ENCODE assay signal across 28 cellular contexts in genomic region chr3:184237211-184237610, GRCh38. TPM values are rescaled to one million over a fixed set of nuclear protein-coding genes. Genes with fewer than 3 reads are reported as not detected.
DNase-seq lines count a peak whose midpoint lies in the region; ATAC-seq lines count a peak whose summit lies in the region.
"Had no signal": no experiment of that assay in that cellular context is flagged by ENCODE, and none has a peak within 500 bp of the region (broad histone marks: within the 10 kb centered on the region; RNA-seq: fewer than 3 reads in every experiment).

No MANE protein-coding gene starts in this region.

- peak overlapping the region; percentile 61; the same call in 1 of the 2 replicates for H3K9ac ChIP-seq in BLaER1
- H3K9ac ChIP-seq: GM23248 had no signal

- H3K36me3 ChIP-seq in BLaER1 (peaks cover 12% of the 10 kb centered on the region), H7 (replicated peaks; ENCODE audit: control insufficient read depth, insufficient read depth, low read length) (no peaks in the 10 kb centered on the region)
- H3K36me3 ChIP-seq: SJCRH30 had no signal

- no peak overlapping the region for H3K4me3 Mint-ChIP-seq in stimulated activated effector memory CD8-positive, alpha-beta T cell treated with anti-CD3 and anti-CD28 coated beads, Interleukin-12 subunit alpha, Interleukin-12 subunit beta, amount 100 ng/mL, for 72 hours
- H3K4me3 Mint-ChIP-seq: CD4-positive, CD25-positive, alpha-beta regulatory T cell; HFFc6 had no signal

- peak overlapping the region; percentile 45 for H3K27ac Mint-ChIP-seq in stimulated activated effector memory CD8-positive, alpha-beta T cell treated with anti-CD3 and anti-CD28 coated beads, Interleukin-12 subunit alpha, Interleukin-12 subunit beta, amount 100 ng/mL, for 72 hours
- H3K27ac Mint-ChIP-seq: CD4-positive, CD25-positive, alpha-beta regulatory T cell; HFFc6 had no signal

- H3K9me3 Mint-ChIP-seq in stimulated activated effector memory CD8-positive, alpha-beta T cell treated with anti-CD3 and anti-CD28 coated beads, Interleukin-12 subunit alpha, Interleukin-12 subunit beta, amount 100 ng/mL, for 72 hours, result no peaks in the 10 kb centered on the region
- H3K9me3 Mint-ChIP-seq: HFFc6 had no signal

- H3K4me3 ChIP-seq in BLaER1, result peak overlapping the region; percentile 29; the same call in 1 of the 2 replicates
- no peak overlapping the region for H3K4me3 ChIP-seq in H7 (ENCODE audit: insufficient read depth, low read depth, low read length)
- H3K4me3 ChIP-seq: GM23248, HAP-1, K562, SJCRH30 had no signal

- H4K20me1 ChIP-seq in BLaER1, result peaks cover 32% of the 10 kb centered on the region

- H3K4me1 Mint-ChIP-seq in stimulated activated effector memory CD8-positive, alpha-beta T cell treated with anti-CD3 and anti-CD28 coated beads, Interleukin-12 subunit alpha, Interleukin-12 subunit beta, amount 100 ng/mL, for 72 hours, result peaks cover 6% of the 10 kb centered on the region

- no peaks in the 10 kb centered on the region for H3K9me3 ChIP-seq in BLaER1
- H3K9me3 ChIP-seq: BE2C, HAP-1, SJCRH30 had no signal

- peaks cover 5% of the 10 kb centered on the region; the same call in 1 of the 2 replicates for H3K27me3 ChIP-seq in BLaER1
- H3K27me3 ChIP-seq in H7 (ENCODE audit: control insufficient read depth, insufficient read depth, low read length), result peaks cover 9% of the 10 kb centered on the region
- H3K27me3 ChIP-seq: BE2C, SJCRH30 had no signal

- no peak for ATAC-seq in stimulated activated effector memory CD8-positive, alpha-beta T cell treated with anti-CD3 and anti-CD28 coated beads, Interleukin-12 subunit alpha, Interleukin-12 subunit beta, amount 100 ng/mL, for 72 hours
- no peak for ATAC-seq in GM21390 (IDR thresholded peaks at IDR 0.05; ENCODE audit: unreplicated experiment)
- ATAC-seq: K562, PC-3, Right ventricle myocardium inferior had no signal

- peak overlapping the region; percentile 97 for H3K4me2 ChIP-seq in BLaER1

- peak overlapping the region; percentile 90 for H3K27ac ChIP-seq in BLaER1
- H3K27ac ChIP-seq: GM23248, SJCRH30 had no signal

- DNase-seq in H7 (peak; percentile 52), islet precursor cell (peak; percentile 29), DMS 273 treated with DMSO at 0.1 percent for 48 hours (lab: John Stamatoyannopoulos, UW) (no peak)
- no peak for DNase-seq in stimulated activated effector memory CD8-positive, alpha-beta T cell treated with anti-CD3 and anti-CD28 coated beads, Interleukin-12 subunit alpha, Interleukin-12 subunit beta, amount 100 ng/mL, for 72 hours (ENCODE audit: low spot score in 2 of 2)
- no peak for DNase-seq in activated CD8-positive, alpha-beta memory T cell treated with anti-CD3 and anti-CD28 coated beads, Interleukin-2, amount 50 U/mL, for 48 hours
- DNase-seq: ACHN; BE2C; CD4-positive, CD25-positive, alpha-beta regulatory T cell; GM23248; HFFc6; Kasumi-1; NCI-H1092 treated with DMSO at 0.1 percent for 48 hours; NCI-H1436; NCI-H187; NCI-H2081 treated with DMSO at 0.1 percent for 48 hours; NCI-H82; NK-92 treated with Interleukin-12 subunit alpha and Interleukin-12 subunit beta, amount 100 ng/mL, for 24 hours; PC-3; SJCRH30 had no signal

- peaks cover 67% of the 10 kb centered on the region for H3K4me1 ChIP-seq in BLaER1
- H3K4me1 ChIP-seq: HAP-1 had no signal

- H3K36me3 Mint-ChIP-seq in stimulated activated effector memory CD8-positive, alpha-beta T cell treated with anti-CD3 and anti-CD28 coated beads, Interleukin-12 subunit alpha, Interleukin-12 subunit beta, amount 100 ng/mL, for 72 hours, result peaks cover 4% of the 10 kb centered on the region

RNA-seq across cellular contexts. Expression of gene VWA5B2, which starts 7.8 kb away (rescaled TPM):
- 0.41 TPM in 1 of 2 replicates, not detected in the other for total RNA-seq in H7 (2014; rRNA removed; shearing (Covaris generic))
- total RNA-seq: CD4-positive, CD25-positive, alpha-beta regulatory T cell; Daoy; GM23248; HFFc6; M059J; Right ventricle myocardium inferior; RPMI7951 had no signal

RNA-seq across cellular contexts. Expression of gene ALG3, which starts 11.6 kb away (rescaled TPM):
- 59.8 and 62.7 TPM in 2 replicates for total RNA-seq in H7 (2014; rRNA removed; shearing (Covaris generic))

RNA-seq across cellular contexts. Expression of gene EEF1AKMT4, which starts 12.3 kb away (rescaled TPM):
- total RNA-seq in H7 (2014; rRNA removed; shearing (Covaris generic)), result 10.1 and 15.2 TPM in 2 replicates

RNA-seq across cellular contexts. Expression of gene CAMK2N2, which starts 24.1 kb away (rescaled TPM):
- total RNA-seq in H7 (2014; rRNA removed; shearing (Covaris generic)), result 1.5 and 1.6 TPM in 2 replicates
- total RNA-seq: Right ventricle myocardium inferior had no signal

RNA-seq across cellular contexts. Expression of gene ECE2, which starts 38.6 kb away (rescaled TPM):
- total RNA-seq in H7 (2014; rRNA removed; shearing (Covaris generic)), result not detected in 2 replicates
- total RNA-seq: CD4-positive, CD25-positive, alpha-beta regulatory T cell; Daoy; G401; GM23248; HFFc6; K562; M059J; PC-3; Right ventricle myocardium inferior; RPMI7951; SJCRH30 had no signal

Comparison
In these comparisons a context has a peak if more than half of its experiments do, and no peak if none do; other contexts are left out.
1. DNase-seq: peak in H7 (single experiment) and islet precursor cell (single experiment); none in stimulated activated effector memory CD8-positive, alpha-beta T cell treated with anti-CD3 and anti-CD28 coated beads, Interleukin-12 subunit alpha, Interleukin-12 subunit beta, amount 100 ng/mL, for 72 hours (0 of 2), activated CD8-positive, alpha-beta memory T cell treated with anti-CD3 and anti-CD28 coated beads, Interleukin-2, amount 50 U/mL, for 48 hours (single experiment) and DMS 273 treated with DMSO at 0.1 percent for 48 hours (single experiment).